ENCODE assay signal across 1 cellular context in the genomic region with DNA sequence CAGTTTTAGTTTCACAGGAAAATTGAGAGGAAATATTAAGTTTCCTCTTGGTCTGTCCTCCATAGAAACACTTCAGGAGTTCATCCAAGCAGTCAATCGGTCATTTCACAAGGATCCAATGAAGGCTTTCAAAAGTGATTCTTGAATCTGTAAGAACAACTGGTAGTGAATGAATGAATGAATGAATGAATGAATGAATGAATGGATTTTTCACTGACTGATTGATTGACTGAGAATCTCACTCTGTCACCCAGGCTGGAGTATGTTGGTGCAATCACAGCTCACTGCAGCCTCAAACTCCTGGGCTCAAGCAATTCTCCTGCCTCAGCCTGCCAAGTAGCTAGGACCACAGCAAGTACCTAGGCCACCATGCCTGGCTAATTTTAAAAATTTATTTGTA.
TF ChIP-seq lines count a peak whose summit lies in the region.

No MANE protein-coding gene starts in this region.

TF ChIP-seq in HEK293T, 16 proteins besides CTCF, POLR2A, EP300 and RAD21 (continued from another document):
- no peak for TF ChIP-seq TARDBP (IDR thresholded peaks at IDR 0.05)
- TF ChIP-seq ELF4 (IDR thresholded peaks at IDR 0.05) = no peak
- TF ChIP-seq FOXM1 (IDR thresholded peaks at IDR 0.05; ENCODE audit: borderline replicate concordance) = no peak
